Comparison of ENCODE assay signal across 8 cellular contexts in genomic region chr16:67284699-67285646, GRCh38. TPM values are rescaled to one million over a fixed set of nuclear protein-coding genes. Genes with fewer than 3 reads are reported as not detected.
A peak's percentile ranks its signal among the peaks of the same experiment; 100 is the strongest.
DNase-seq lines count a peak whose midpoint lies in the region; ATAC-seq and TF ChIP-seq lines count a peak whose summit lies in the region.

No MANE protein-coding gene starts in this region.

- H3K27me3 Mint-ChIP-seq in activated CD4-positive, alpha-beta T cell treated with anti-CD3 and anti-CD28 coated beads for 36 hours = no peaks in the 10 kb centered on the region

- peak; percentile 48 for DNase-seq in Daoy (ENCODE audit: low read depth)
- peak; percentile 81 for DNase-seq in NCI-H2196 (lab: John Stamatoyannopoulos, UW; ENCODE audit: unreplicated experiment)
- no peak for DNase-seq in coronary artery (ENCODE audit: low spot score)
- DNase-seq in mucosa of descending colon = peak in 2 of 3 donors; percentile 61 to 65
- DNase-seq in activated CD4-positive, alpha-beta T cell treated with anti-CD3 and anti-CD28 coated beads for 36 hours = no peak
- DNase-seq in MV-4-11 (lab: John Stamatoyannopoulos, UW) = no peak

- no peaks in the 10 kb centered on the region for H3K4me1 ChIP-seq in mucosa of descending colon (ENCODE audit: low read depth)

- H3K36me3 Mint-ChIP-seq in activated CD4-positive, alpha-beta T cell treated with anti-CD3 and anti-CD28 coated beads for 36 hours (ENCODE audit: low read depth) = peaks cover 2% of the 10 kb centered on the region

- POLR2A ChIA-PET in activated CD4-positive, alpha-beta T cell treated with anti-CD3 and anti-CD28 coated beads for 36 hours (lab: Charles Lee) = interaction anchor here (0.6 kb wide), 1 partner anchor 653 kb away, joined by 3 read pairs; no protein-coding TSS in a partner anchor

- H3K4me3 ChIP-seq in coronary artery = no peak overlapping the region
- H3K4me3 ChIP-seq in mucosa of descending colon = no peak overlapping the region

- intact Hi-C loops in mucosa of descending colon (cut with DNase I, micrococcal nuclease) = no loop called here
- intact Hi-C loops in activated CD4-positive, alpha-beta T cell treated with anti-CD3 and anti-CD28 coated beads for 36 hours (cut with DNase I, micrococcal nuclease) = no loop called here

- H3K4me1 Mint-ChIP-seq in activated CD4-positive, alpha-beta T cell treated with anti-CD3 and anti-CD28 coated beads for 36 hours = no peaks in the 10 kb centered on the region

- H3K9me3 ChIP-seq in mucosa of descending colon = no peaks in the 10 kb centered on the region

- no peak overlapping the region for H3K4me3 Mint-ChIP-seq in activated CD4-positive, alpha-beta T cell treated with anti-CD3 and anti-CD28 coated beads for 36 hours

- H3K9me3 Mint-ChIP-seq in activated CD4-positive, alpha-beta T cell treated with anti-CD3 and anti-CD28 coated beads for 36 hours (ENCODE audit: low read depth) = no peaks in the 10 kb centered on the region

- CTCF ChIA-PET in activated CD4-positive, alpha-beta T cell treated with anti-CD3 and anti-CD28 coated beads for 36 hours (lab: Charles Lee) = interaction anchor here (0.7 to 1.2 kb wide), 7 partner anchors 19 to 345 kb away, joined by 3 to 6 read pairs (median 3); partner anchors contain the start of genes KCTD19 and LRRC36

- no peaks in the 10 kb centered on the region for H3K36me3 ChIP-seq in mucosa of descending colon (ENCODE audit: low read depth)

- TF ChIP-seq CTCF in coronary artery (IDR thresholded peaks at IDR 0.05) (peak; percentile 21), mucosa of descending colon (IDR thresholded peaks at IDR 0.05) (no peak)

- H3K27ac ChIP-seq in coronary artery = no peak overlapping the region

- ATAC-seq in mucosa of descending colon (peak; percentile 80), GM18520 (IDR thresholded peaks at IDR 0.05; ENCODE audit: unreplicated experiment) (no peak), GM21576 (IDR thresholded peaks at IDR 0.05; ENCODE audit: unreplicated experiment) (no peak)
- ATAC-seq in activated CD4-positive, alpha-beta T cell treated with anti-CD3 and anti-CD28 coated beads for 36 hours = no peak

- H3K27ac Mint-ChIP-seq in activated CD4-positive, alpha-beta T cell treated with anti-CD3 and anti-CD28 coated beads for 36 hours = no peak overlapping the region

RNA-seq across cellular contexts. Expression of gene PLEKHG4, which starts 5.6 kb away (rescaled TPM):
- total RNA-seq in Daoy (2014; rRNA removed; shearing (Covaris generic)) = 31.7 and 45.0 TPM in 2 replicates
- total RNA-seq in mucosa of descending colon = 10 to 100 TPM in 2 of 3 donors, 1 to 10 TPM in 1; 8.0 to 15.4 (median 10.5) TPM
- 10 to 100 TPM; 21.1 to 23.1 TPM for total RNA-seq in activated CD4-positive, alpha-beta T cell treated with anti-CD3 and anti-CD28 coated beads for 36 hours

RNA-seq across cellular contexts. Expression of gene SLC9A5, which starts 36.2 kb away (rescaled TPM):
- total RNA-seq in Daoy (2014; rRNA removed; shearing (Covaris generic)) = 1.7 and 1.8 TPM in 2 replicates
- total RNA-seq in mucosa of descending colon = 1 to 10 TPM; 1.7 to 2.6 (median 1.9) TPM
- 1 to 10 TPM; 4.5 to 5.5 TPM for total RNA-seq in activated CD4-positive, alpha-beta T cell treated with anti-CD3 and anti-CD28 coated beads for 36 hours

RNA-seq across cellular contexts. Expression of gene FHOD1, which starts 37.7 kb away (rescaled TPM):
- 22.2 and 25.7 TPM in 2 replicates for total RNA-seq in Daoy (2014; rRNA removed; shearing (Covaris generic))
- total RNA-seq in mucosa of descending colon = 10 to 100 TPM; 30.7 to 36.5 (median 34.1) TPM
- 10 to 100 TPM; 75.5 to 77.2 TPM for total RNA-seq in activated CD4-positive, alpha-beta T cell treated with anti-CD3 and anti-CD28 coated beads for 36 hours

RNA-seq across cellular contexts. Expression of gene KCTD19, which starts 41.6 kb away (rescaled TPM):
- total RNA-seq in Daoy (2014; rRNA removed; shearing (Covaris generic)) = 0.23 and 0.33 TPM in 2 replicates
- total RNA-seq in mucosa of descending colon = under 1 TPM in 1 of 3 donors, not detected in 2; 0.05 TPM
- total RNA-seq in activated CD4-positive, alpha-beta T cell treated with anti-CD3 and anti-CD28 coated beads for 36 hours = 1 to 10 TPM; 1.8 to 2.0 TPM

RNA-seq across cellular contexts. Expression of gene LRRC36, which starts 41.6 kb away (rescaled TPM):
- 0.36 TPM in 1 of 2 replicates, not detected in the other for total RNA-seq in Daoy (2014; rRNA removed; shearing (Covaris generic))
- total RNA-seq in mucosa of descending colon = 1 to 10 TPM in 1 of 3 donors, under 1 TPM in 1, not detected in 1; 0.90 to 1.5 TPM
- under 1 TPM; 0.51 to 0.66 TPM for total RNA-seq in activated CD4-positive, alpha-beta T cell treated with anti-CD3 and anti-CD28 coated beads for 36 hours

Comparison
In these comparisons a context has a peak if more than half of its experiments do, and no peak if none do; other contexts are left out.
1. DNase-seq: peak in Daoy (single experiment), NCI-H2196 (single experiment) and mucosa of descending colon (2 of 3); none in coronary artery (single experiment), activated CD4-positive, alpha-beta T cell treated with anti-CD3 and anti-CD28 coated beads for 36 hours (single experiment) and MV-4-11 (single experiment).